Comparison of ENCODE assay signal across 8 cellular contexts in genomic region chr9:120755827-120756434, GRCh38.
A peak's percentile ranks its signal among the peaks of the same experiment; 100 is the strongest.
DNase-seq lines count a peak whose midpoint lies in the region; ATAC-seq lines count a peak whose summit lies in the region.

No MANE protein-coding gene starts in this region.

- peak; percentile 58 for DNase-seq in COLO668 (lab: John Stamatoyannopoulos, UW; ENCODE audit: unreplicated experiment)
- DNase-seq in NCI-H1694 (lab: John Stamatoyannopoulos, UW), result peak; percentile 19
- peak; percentile 57 for DNase-seq in central memory CD4-positive, alpha-beta T cell
- peak; percentile 77 for DNase-seq in left kidney (ENCODE audit: low read depth, low spot score)
- DNase-seq in stimulated activated CD4-positive, alpha-beta T cell treated with anti-CD3 and anti-CD28 coated beads, TNF-alpha, amount 100 ng/mL, for 24 hours (ENCODE audit: low read depth in 3 of 3), result peak; percentile 45 to 68 (median 46)

- peak; percentile 49 for ATAC-seq in GM21447 (IDR thresholded peaks at IDR 0.05; ENCODE audit: unreplicated experiment)
- ATAC-seq in activated CD4-positive, CD25-positive, alpha-beta regulatory T cell treated with anti-CD3 and anti-CD28 coated beads, Interleukin-2, amount 50 U/mL, for 24 hours, result peak; percentile 55 to 63
- ATAC-seq in HG03457 (IDR thresholded peaks at IDR 0.05; ENCODE audit: unreplicated experiment), result no peak

Comparison
In these comparisons a context has a peak if more than half of its experiments do, and no peak if none do; other contexts are left out.
1. DNase-seq: peak in every context shown above with its lines; median percentile 77 in left kidney; 58 in COLO668; 57 in central memory CD4-positive, alpha-beta T cell; 46 in stimulated activated CD4-positive, alpha-beta T cell treated with anti-CD3 and anti-CD28 coated beads, TNF-alpha, amount 100 ng/mL, for 24 hours; 19 in NCI-H1694.